ENCODE assay signal across 1 cellular context in the genomic region with DNA sequence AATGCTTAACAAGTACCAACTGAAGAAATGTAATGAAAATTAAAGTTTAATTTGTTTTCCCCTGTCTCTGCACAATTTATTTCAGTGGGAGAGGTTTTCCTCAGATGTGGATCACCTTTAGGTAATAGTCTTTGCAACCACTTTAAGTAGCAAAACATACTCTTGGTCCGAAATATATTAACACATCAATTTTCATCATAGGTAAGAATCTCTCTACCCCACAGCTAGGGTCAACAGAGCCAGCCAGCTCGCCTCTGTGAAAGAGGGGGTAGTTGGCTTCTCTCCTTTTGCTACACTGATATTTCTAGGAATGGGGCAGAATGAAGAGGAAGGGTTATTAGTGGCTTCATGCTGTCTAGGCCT.
TF ChIP-seq lines count a peak whose summit lies in the region.

No MANE protein-coding gene starts in this region.

TF ChIP-seq in IMR-90, 13 proteins besides CTCF, POLR2A, EP300 and RAD21 (continued from another document):
- TF ChIP-seq, protein P1, sequence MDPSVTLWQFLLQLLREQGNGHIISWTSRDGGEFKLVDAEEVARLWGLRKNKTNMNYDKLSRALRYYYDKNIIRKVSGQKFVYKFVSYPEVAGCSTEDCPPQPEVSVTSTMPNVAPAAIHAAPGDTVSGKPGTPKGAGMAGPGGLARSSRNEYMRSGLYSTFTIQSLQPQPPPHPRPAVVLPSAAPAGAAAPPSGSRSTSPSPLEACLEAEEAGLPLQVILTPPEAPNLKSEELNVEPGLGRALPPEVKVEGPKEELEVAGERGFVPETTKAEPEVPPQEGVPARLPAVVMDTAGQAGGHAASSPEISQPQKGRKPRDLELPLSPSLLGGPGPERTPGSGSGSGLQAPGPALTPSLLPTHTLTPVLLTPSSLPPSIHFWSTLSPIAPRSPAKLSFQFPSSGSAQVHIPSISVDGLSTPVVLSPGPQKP (IDR thresholded peaks at IDR 0.05; ENCODE audit: borderline replicate concordance, low read depth, low read length), result no peak
- TF ChIP-seq RFX5 (IDR thresholded peaks at IDR 0.05; ENCODE audit: low read depth, low read length), result no peak
- TF ChIP-seq FOS (IDR thresholded peaks at IDR 0.05; ENCODE audit: low read depth, low read length), result no peak
- TF ChIP-seq CHD1 (IDR thresholded peaks at IDR 0.05; ENCODE audit: low read depth, low read length), result no peak
- no peak for TF ChIP-seq MAFK (IDR thresholded peaks at IDR 0.05; ENCODE audit: low read depth, low read length)
- TF ChIP-seq MXI1 (IDR thresholded peaks at IDR 0.05; ENCODE audit: borderline replicate concordance, low read depth, low read length), result no peak
- no peak for TF ChIP-seq SMC3 (IDR thresholded peaks at IDR 0.05; ENCODE audit: low read depth, low read length)
- no peak for TF ChIP-seq BHLHE40 (IDR thresholded peaks at IDR 0.05; ENCODE audit: low read depth, low read length)
- TF ChIP-seq RCOR1 (IDR thresholded peaks at IDR 0.05; ENCODE audit: insufficient replicate concordance, low read length), result no peak
- TF ChIP-seq MAZ (IDR thresholded peaks at IDR 0.05; ENCODE audit: borderline replicate concordance, low read depth, low read length), result no peak
- TF ChIP-seq, protein P2, sequence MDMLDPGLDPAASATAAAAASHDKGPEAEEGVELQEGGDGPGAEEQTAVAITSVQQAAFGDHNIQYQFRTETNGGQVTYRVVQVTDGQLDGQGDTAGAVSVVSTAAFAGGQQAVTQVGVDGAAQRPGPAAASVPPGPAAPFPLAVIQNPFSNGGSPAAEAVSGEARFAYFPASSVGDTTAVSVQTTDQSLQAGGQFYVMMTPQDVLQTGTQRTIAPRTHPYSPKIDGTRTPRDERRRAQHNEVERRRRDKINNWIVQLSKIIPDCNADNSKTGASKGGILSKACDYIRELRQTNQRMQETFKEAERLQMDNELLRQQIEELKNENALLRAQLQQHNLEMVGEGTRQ (IDR thresholded peaks at IDR 0.05; ENCODE audit: low read depth, low read length), result no peak
